ENCODE assay signal across 24 cellular contexts in genomic region chr17:47708312-47708863, GRCh38. TPM values are rescaled to one million over a fixed set of nuclear protein-coding genes. Genes with fewer than 3 reads are reported as not detected.
A peak's percentile ranks its signal among the peaks of the same experiment; 100 is the strongest.
DNase-seq lines count a peak whose midpoint lies in the region; ATAC-seq and TF ChIP-seq lines count a peak whose summit lies in the region.
"Had no signal": no experiment of that assay in that cellular context is flagged by ENCODE, and none has a peak within 500 bp of the region (broad histone marks: within the 10 kb centered on the region; RNA-seq: fewer than 3 reads in every experiment).

No MANE protein-coding gene starts in this region.

- no peaks in the 10 kb centered on the region for H3K9me3 ChIP-seq in heart right ventricle
- no peaks in the 10 kb centered on the region for H3K9me3 ChIP-seq in neuronal stem cell (replicated peaks in 1 of 2; ENCODE audit: control insufficient read depth in 2 of 2, insufficient read depth in 1 of 2, low read depth in 1 of 2, low read length in 2 of 2)
- H3K9me3 ChIP-seq: BE2C, right lobe of liver, SJSA1 had no signal

- no peak overlapping the region for H3K4ac ChIP-seq in neuronal stem cell (ENCODE audit: low read length)

- no peak overlapping the region for H4K8ac ChIP-seq in neuronal stem cell (ENCODE audit: low read depth, low read length)

- no peak overlapping the region for H2AK5ac ChIP-seq in neuronal stem cell (ENCODE audit: low read depth, low read length)

- H2BK120ac ChIP-seq in neuronal stem cell (ENCODE audit: low read depth, low read length) = no peak overlapping the region

- no peak overlapping the region for H2BK12ac ChIP-seq in neuronal stem cell (ENCODE audit: low read length)

- H3K18ac ChIP-seq in neuronal stem cell (ENCODE audit: low read length) = no peak overlapping the region

- H3K4me1 ChIP-seq in heart right ventricle (peaks cover 5 to 56% (median 30%) of the 10 kb centered on the region in 9 donors), neuronal stem cell (ENCODE audit: control insufficient read depth in 2 of 2, insufficient read depth in 1 of 2, low read depth in 1 of 2, low read length in 2 of 2) (peaks cover 3 to 13% of the 10 kb centered on the region in 2 donors), urinary bladder (ENCODE audit: insufficient read depth) (no peaks in the 10 kb centered on the region)
- H3K4me1 ChIP-seq: SJSA1 had no signal

- H3K23ac ChIP-seq in neuronal stem cell (ENCODE audit: low read depth, low read length, poor library complexity) = no peak overlapping the region

- peak overlapping the region; percentile 50 for H3K9ac ChIP-seq in neuronal stem cell (ENCODE audit: low read depth, low read length, poor library complexity)

- peak overlapping the region in 8 of 10 donors; percentile 21 to 47 (median 36) for H3K4me3 ChIP-seq in heart right ventricle
- peak overlapping the region in 1 of 2 donors; percentile 25 for H3K4me3 ChIP-seq in neuronal stem cell (ENCODE audit: low read length in 2 of 2)
- peak overlapping the region; percentile 42 for H3K4me3 ChIP-seq in urinary bladder (ENCODE audit: low read depth, low read length)
- H3K4me3 ChIP-seq: SJSA1 had no signal

- H3K36me3 Mint-ChIP-seq in glutamatergic neuron (ENCODE audit: unreplicated experiment) = peaks cover 7% of the 10 kb centered on the region
- H3K36me3 Mint-ChIP-seq: activated CD8-positive, alpha-beta memory T cell treated with anti-CD3 and anti-CD28 coated beads, Interleukin-2, amount 10 ng/mL, durations not matched to agents 7 days and 5 days; IgD-negative memory B cell had no signal

- intact Hi-C loops in heart right ventricle (cut with DNase I) = loop anchor here in 2 of 10 donors (10.0 kb wide), 1 partner anchor 86 kb away; no protein-coding TSS in a partner anchor

- no peak overlapping the region for H4K91ac ChIP-seq in neuronal stem cell (ENCODE audit: low read depth, low read length, poor library complexity)

- no peak overlapping the region for H3K27ac Mint-ChIP-seq in glutamatergic neuron (ENCODE audit: unreplicated experiment)
- H3K27ac Mint-ChIP-seq: activated CD8-positive, alpha-beta memory T cell treated with anti-CD3 and anti-CD28 coated beads, Interleukin-2, amount 10 ng/mL, durations not matched to agents 7 days and 5 days; mesothelial cell of epicardium had no signal

- 59 to 67% methylated on average over 22 to 31 of the region's 31 CpGs for WGBS in heart right ventricle, 2 donors
- no CpG with 5 or more reads among the region's 31 CpGs for WGBS in neuronal stem cell (ENCODE audit: extremely low coverage in 2 of 2, insufficient read length in 2 of 2, insufficient replicate concordance in 1 of 2), 2 donors
- WGBS in urinary bladder = 40% methylated on average over 31 of the region's 31 CpGs

- H3K27me3 ChIP-seq in heart right ventricle (peaks cover 0 to 3% (median 0%) of the 10 kb centered on the region in 7 donors), neuronal stem cell (ENCODE audit: control insufficient read depth in 3 of 3, insufficient read depth in 3 of 3, low read depth in 1 of 3, low read length in 3 of 3) (peaks cover 0 to 8% (median 0%) of the 10 kb centered on the region in 3 experiments)
- H3K27me3 ChIP-seq: BE2C, right lobe of liver had no signal

- peaks cover 0 to 53% (median 8%) of the 10 kb centered on the region in 9 donors for H3K36me3 ChIP-seq in heart right ventricle
- H3K36me3 ChIP-seq in neuronal stem cell (replicated peaks in 1 of 2; ENCODE audit: control insufficient read depth in 2 of 2, insufficient read depth in 2 of 2, low read length in 2 of 2) = peaks cover 13 to 25% of the 10 kb centered on the region in 2 donors
- peaks cover 2% of the 10 kb centered on the region for H3K36me3 ChIP-seq in urinary bladder (ENCODE audit: insufficient read depth)
- H3K36me3 ChIP-seq: right lobe of liver, SJSA1 had no signal

- peaks cover 6% of the 10 kb centered on the region for H3K9me3 Mint-ChIP-seq in glutamatergic neuron (ENCODE audit: unreplicated experiment)
- H3K9me3 Mint-ChIP-seq: IgD-negative memory B cell, mesothelial cell of epicardium had no signal

- H2BK15ac ChIP-seq in neuronal stem cell (ENCODE audit: low read length) = no peak overlapping the region

- H3K27ac ChIP-seq in heart right ventricle (peak overlapping the region in 4 of 10 donors; percentile 22 to 71 (median 52)), neuronal stem cell (replicated peaks; ENCODE audit: low read length) (no peak overlapping the region), urinary bladder (ENCODE audit: low read depth) (no peak overlapping the region)
- H3K27ac ChIP-seq: 22Rv1, right lobe of liver, SJSA1 had no signal

- H2AFZ ChIP-seq in neuronal stem cell (ENCODE audit: low read length) = no peak overlapping the region

- DNase-seq in activated CD8-positive, alpha-beta memory T cell treated with anti-CD3 and anti-CD28 coated beads, Interleukin-2, amount 50 U/mL, for 4 hours = peak; percentile 13
- DNase-seq in activated CD8-positive, alpha-beta memory T cell treated with anti-CD3 and anti-CD28 coated beads, Interleukin-2, amount 50 U/mL, for 48 hours = no peak
- DNase-seq in heart right ventricle (no peak), neuronal stem cell (ENCODE audit: low spot score) (no peak), iPS-NIHi11 (ENCODE audit: low spot score) (no peak), DMS79 (lab: John Stamatoyannopoulos, UW) (no peak), glutamatergic neuron (no peak)
- DNase-seq: activated CD4-positive, alpha-beta T cell treated with anti-CD3 and anti-CD28 coated beads for 1 hour; activated CD8-positive, alpha-beta memory T cell treated with anti-CD3 and anti-CD28 coated beads, Interleukin-2, amount 10 ng/mL, durations not matched to agents 7 days and 5 days; activated gamma-delta T cell; BE2C; Calu3; islet precursor cell; NCI-H2081; NCI-H510A treated with DMSO at 0.1 percent for 48 hours; stimulated activated CD4-positive, alpha-beta T cell treated with anti-CD3 and anti-CD28 coated beads, Interleukin-2, amount 100 ng/mL, for 24 hours; T-helper 9 cell had no signal

- H3K4me3 Mint-ChIP-seq in glutamatergic neuron (ENCODE audit: unreplicated experiment) = no peak overlapping the region
- H3K4me3 Mint-ChIP-seq: activated CD8-positive, alpha-beta memory T cell treated with anti-CD3 and anti-CD28 coated beads, Interleukin-2, amount 10 ng/mL, durations not matched to agents 7 days and 5 days; IgD-negative memory B cell; mesothelial cell of epicardium had no signal

- H3K14ac ChIP-seq in neuronal stem cell (ENCODE audit: low read length) = no peak overlapping the region

- peak overlapping the region; percentile 85 for H2BK5ac ChIP-seq in neuronal stem cell (ENCODE audit: low read length)

- ATAC-seq in heart right ventricle = no peak
- ATAC-seq: activated CD8-positive, alpha-beta memory T cell treated with anti-CD3 and anti-CD28 coated beads, Interleukin-2, amount 10 ng/mL, durations not matched to agents 7 days and 5 days had no signal

- H3K4me1 Mint-ChIP-seq in glutamatergic neuron (ENCODE audit: low read depth, unreplicated experiment) = peaks cover 6% of the 10 kb centered on the region
- H3K4me1 Mint-ChIP-seq: mesothelial cell of epicardium had no signal

- H3K27me3 Mint-ChIP-seq in glutamatergic neuron (ENCODE audit: unreplicated experiment) = peaks cover 21% of the 10 kb centered on the region

- H3K79me1 ChIP-seq in neuronal stem cell (ENCODE audit: low read depth, low read length) = no peaks in the 10 kb centered on the region

- H3K4me2 ChIP-seq in neuronal stem cell (ENCODE audit: insufficient read depth, low read length, poor library complexity, severe bottlenecking) = no peak overlapping the region

- no peak for TF ChIP-seq CTCF in heart right ventricle (IDR thresholded peaks at IDR 0.05)
- no peak for TF ChIP-seq CTCF in glutamatergic neuron (IDR thresholded peaks at IDR 0.05; ENCODE audit: partially characterized antibody, unreplicated experiment)

RNA-seq across cellular contexts. Expression of gene TBKBP1, which starts 14.4 kb away (rescaled TPM):
- total RNA-seq in heart right ventricle (10 to 100 TPM in 9 of 10 donors, 1 to 10 TPM in 1; 8.4 to 19.9 (median 12.6) TPM), urinary bladder (5.5 TPM), glutamatergic neuron (ENCODE audit: unreplicated experiment) (30.7 TPM)
- polyA plus RNA-seq in heart right ventricle (10 to 100 TPM in 1 of 2 donors, 1 to 10 TPM in 1; 9.9 to 27.9 TPM), urinary bladder (19.1 TPM)
- 12.8 TPM for polyA plus RNA-seq in neuronal stem cell (2013, experiment 1 of 2)
- 13.4 TPM for polyA plus RNA-seq in neuronal stem cell (2013, experiment 2 of 2)

RNA-seq across cellular contexts. Expression of gene TBX21, which starts 24.6 kb away (rescaled TPM):
- total RNA-seq in heart right ventricle = 1 to 10 TPM in 1 of 10 donors, under 1 TPM in 5, not detected in 4; 0.11 to 2.0 (median 0.29) TPM
- polyA plus RNA-seq in heart right ventricle = under 1 TPM; 0.07 to 0.15 TPM
- polyA plus RNA-seq in neuronal stem cell (2013, experiment 1 of 2) = not detected
- polyA plus RNA-seq in neuronal stem cell (2013, experiment 2 of 2) = 0.01 TPM
- 0.11 TPM for total RNA-seq in urinary bladder
- polyA plus RNA-seq in urinary bladder = 0.25 TPM
- not detected for total RNA-seq in glutamatergic neuron (ENCODE audit: unreplicated experiment)
- total RNA-seq: Calu3, endothelial cell of umbilical vein, mesothelial cell of epicardium, SJSA1 had no signal
- polyA plus RNA-seq: endothelial cell of umbilical vein had no signal

RNA-seq across cellular contexts. Expression of gene KPNB1, which starts 58.7 kb away (rescaled TPM):
- 100 to 1,000 TPM; 167 to 236 (median 190) TPM for total RNA-seq in heart right ventricle
- polyA plus RNA-seq in heart right ventricle = 10 to 100 TPM; 30.6 to 66.4 TPM
- polyA plus RNA-seq in neuronal stem cell (2013, experiment 1 of 2) = 208 TPM
- 239 TPM for polyA plus RNA-seq in neuronal stem cell (2013, experiment 2 of 2)
- total RNA-seq in urinary bladder = 136 TPM
- 66.8 TPM for polyA plus RNA-seq in urinary bladder
- total RNA-seq in glutamatergic neuron (ENCODE audit: unreplicated experiment) = 350 TPM
